Comparison of ENCODE assay signal across 21 cellular contexts in the genomic region with DNA sequence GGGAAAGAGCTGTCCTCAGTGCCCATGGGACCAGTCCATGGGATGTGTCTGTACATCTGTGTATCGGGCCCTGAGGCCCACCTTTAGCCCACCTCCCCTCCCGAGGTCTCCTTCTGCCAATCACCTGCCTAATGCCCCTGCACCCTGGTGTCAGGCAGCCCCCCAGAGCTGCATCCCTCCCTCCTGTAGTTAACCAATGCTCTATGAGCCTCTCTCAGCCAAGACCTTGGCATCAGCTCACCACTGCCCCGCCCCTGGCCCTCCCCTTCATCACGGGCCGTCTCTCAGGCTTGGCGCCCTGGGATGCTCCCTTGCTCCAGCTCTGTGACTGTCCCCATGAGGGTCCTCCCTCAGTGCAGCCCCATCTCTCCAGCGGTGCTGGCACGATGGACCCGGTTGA. TPM values are rescaled to one million over a fixed set of nuclear protein-coding genes. Genes with fewer than 3 reads are reported as not detected.
A peak's percentile ranks its signal among the peaks of the same experiment; 100 is the strongest.
DNase-seq lines count a peak whose midpoint lies in the region; ATAC-seq and TF ChIP-seq lines count a peak whose summit lies in the region.
"Had no signal": no experiment of that assay in that cellular context is flagged by ENCODE, and none has a peak within 500 bp of the region (broad histone marks: within the 10 kb centered on the region; RNA-seq: fewer than 3 reads in every experiment).

No MANE protein-coding gene starts in this region.

- H3K9me3 ChIP-seq in mesodermal cell (ENCODE audit: control insufficient read depth, low read length): no peaks in the 10 kb centered on the region
- H3K9me3 ChIP-seq in suprapubic skin: no peaks in the 10 kb centered on the region
- H3K9me3 ChIP-seq: esophagus squamous epithelium, thoracic aorta had no signal

- H3K4me3 ChIP-seq in mesodermal cell (ENCODE audit: extremely low read depth, insufficient read depth, low read length, poor library complexity, severe bottlenecking) (no peak overlapping the region), suprapubic skin (no peak overlapping the region)
- H3K4me3 ChIP-seq: esophagus squamous epithelium, thoracic aorta had no signal

- no peak for TF ChIP-seq POLR2A in suprapubic skin (IDR thresholded peaks at IDR 0.05)

- DNase-seq in NCI-H1694 (lab: John Stamatoyannopoulos, UW): peak; percentile 12
- no peak for DNase-seq in NCI-H1694 treated with DMSO at 0.1 percent for 48 hours (lab: John Stamatoyannopoulos, UW)
- DNase-seq in caudate nucleus (lab: John Stamatoyannopoulos, UW): peak in 28 of 61 donors; percentile 10 to 63 (median 35)
- peak in 1 of 2 donors; percentile 65 for DNase-seq in suprapubic skin (ENCODE audit: low spot score in 2 of 2)
- DNase-seq in stimulated activated CD8-positive, alpha-beta memory T cell treated with anti-CD3 and anti-CD28 coated beads, Interleukin-4, amount 100 ng/mL, for 48 hours: no peak
- DNase-seq in kidney tubule cell (ENCODE audit: low spot score): no peak
- DNase-seq: activated CD4-positive, alpha-beta T cell treated with anti-CD3 and anti-CD28 coated beads, Interleukin-2, amount 50 U/mL, for 1 hour; activated CD8-positive, alpha-beta memory T cell treated with anti-CD3 and anti-CD28 coated beads, Interleukin-2, amount 50 U/mL, for 48 hours; activated gamma-delta T cell; AML-193; effector memory CD4-positive, alpha-beta T cell; esophagus squamous epithelium; NCI-H1092 treated with DMSO at 0.1 percent for 48 hours; NCI-H524 treated with DMSO at 0.1 percent for 48 hours; T-cell had no signal

- no peak for TF ChIP-seq CTCF in suprapubic skin (IDR thresholded peaks at IDR 0.05)

- 69 to 85% methylated on average over 7 to 8 of the region's 9 CpGs for WGBS in mesodermal cell (ENCODE audit: insufficient coverage in 2 of 2), 2 experiments
- 61% methylated on average over 9 of the region's 9 CpGs for WGBS in suprapubic skin

- H3K27ac ChIP-seq in caudate nucleus (ENCODE audit: low read depth, low read length) (peak overlapping the region; percentile 58), mesodermal cell (ENCODE audit: low read depth, low read length, severe bottlenecking) (peak overlapping the region; percentile 87), suprapubic skin (peak overlapping the region; percentile 43)
- H3K27ac ChIP-seq: 22Rv1, RWPE1, thoracic aorta had no signal

- H3K4me1 ChIP-seq in mesodermal cell (ENCODE audit: control insufficient read depth, insufficient read depth, low read length, poor library complexity, severe bottlenecking) (peaks cover 66% of the 10 kb centered on the region), suprapubic skin (peaks cover 31% of the 10 kb centered on the region)

- H3K27me3 ChIP-seq in suprapubic skin: no peaks in the 10 kb centered on the region
- H3K27me3 ChIP-seq: esophagus squamous epithelium had no signal

- H3K36me3 ChIP-seq in mesodermal cell (ENCODE audit: control insufficient read depth, insufficient read depth, low read length) (peaks cover 17% of the 10 kb centered on the region), suprapubic skin (no peaks in the 10 kb centered on the region)
- H3K36me3 ChIP-seq: esophagus squamous epithelium, thoracic aorta had no signal

- ATAC-seq in HG03196 (IDR thresholded peaks at IDR 0.05; ENCODE audit: unreplicated experiment): no peak
- ATAC-seq: T-cell had no signal

- no peak for TF ChIP-seq EP300 in suprapubic skin (IDR thresholded peaks at IDR 0.05)

RNA-seq across cellular contexts. Expression of a gene that starts 18.5 kb away (rescaled TPM):
- polyA plus RNA-seq in mesodermal cell (2013, experiment 1 of 2): 15.7 TPM
- 14.9 TPM for polyA plus RNA-seq in mesodermal cell (2013, experiment 2 of 2)
- total RNA-seq in suprapubic skin: 1 to 10 TPM; 2.2 to 3.7 (median 3.0) TPM
- total RNA-seq: pulmonary artery endothelial cell had no signal

RNA-seq across cellular contexts. Expression of a gene that starts 26.8 kb away (rescaled TPM):
- polyA plus RNA-seq in mesodermal cell (2013, experiment 1 of 2): 25.4 TPM
- 22.0 TPM for polyA plus RNA-seq in mesodermal cell (2013, experiment 2 of 2)
- total RNA-seq in suprapubic skin: 10 to 100 TPM; 19.2 to 23.6 (median 23.4) TPM

RNA-seq across cellular contexts. Expression of a gene that starts 45.0 kb away (rescaled TPM):
- polyA plus RNA-seq in mesodermal cell (2013, experiment 1 of 2): 441 TPM
- polyA plus RNA-seq in mesodermal cell (2013, experiment 2 of 2): 444 TPM
- total RNA-seq in suprapubic skin: 100 to 1,000 TPM; 234 to 335 (median 284) TPM

RNA-seq across cellular contexts. Expression of a gene that starts 57.2 kb away (rescaled TPM):
- polyA plus RNA-seq in mesodermal cell (2013, experiment 1 of 2): 73.1 TPM
- 64.7 TPM for polyA plus RNA-seq in mesodermal cell (2013, experiment 2 of 2)
- total RNA-seq in suprapubic skin: 10 to 100 TPM; 61.2 to 89.5 (median 80.6) TPM
